8 cellular contexts compared by ENCODE assay signal in the genomic region with DNA sequence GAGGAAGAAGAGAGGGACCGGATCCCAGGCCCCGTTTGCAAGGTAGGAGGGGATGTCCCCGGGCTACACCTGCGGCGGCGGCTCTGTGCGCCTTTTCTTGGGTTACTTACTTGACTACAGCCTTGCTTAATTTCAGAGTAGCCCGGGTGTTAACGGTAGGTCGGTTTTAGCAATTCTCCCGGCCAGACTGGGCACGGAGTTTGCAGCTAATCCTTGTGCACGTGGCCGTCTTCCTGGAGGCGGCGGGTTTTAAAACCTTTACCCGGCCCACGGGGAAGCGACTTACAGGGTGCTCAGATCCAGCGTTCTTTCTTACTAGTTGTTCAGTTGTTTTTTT. TPM values are rescaled to one million over a fixed set of nuclear protein-coding genes. Genes with fewer than 3 reads are reported as not detected.
DNase-seq lines count a peak whose midpoint lies in the region; ATAC-seq and TF ChIP-seq lines count a peak whose summit lies in the region.

No MANE protein-coding gene starts in this region.

- H3K79me2 ChIP-seq in GM23248 (ENCODE audit: insufficient read depth) (peaks cover 94% of the 10 kb centered on the region), OCI-LY7 (ENCODE audit: insufficient read depth, low read depth, low read length) (peaks cover 95% of the 10 kb centered on the region)

- H3K9ac ChIP-seq in GM23248, result peak overlapping the region; percentile 90
- H3K9ac ChIP-seq in stomach smooth muscle (ENCODE audit: low read length in 2 of 2), result peak overlapping the region; percentile 96 to 98

- H3K4me2 ChIP-seq in GM23248 (ENCODE audit: unreplicated experiment), result peak overlapping the region; percentile 95
- H3K4me2 ChIP-seq in OCI-LY7 (ENCODE audit: low read length), result peak overlapping the region; percentile 92

- POLR2A ChIA-PET in OCI-LY7 (lab: Charles Lee), result interaction anchor here (0.9 to 5.0 kb wide), 11 partner anchors 8 to 393 kb away, joined by 3 to 102 read pairs (median 5); a partner anchor contains a TSS

- no peaks in the 10 kb centered on the region for H3K9me3 ChIP-seq in GM23248 (ENCODE audit: low read depth)
- no peaks in the 10 kb centered on the region for H3K9me3 ChIP-seq in OCI-LY7 (ENCODE audit: low read length)
- H3K9me3 ChIP-seq in right atrium auricular region, result no peaks in the 10 kb centered on the region
- no peaks in the 10 kb centered on the region for H3K9me3 ChIP-seq in stomach smooth muscle (ENCODE audit: control insufficient read depth in 2 of 2, low read length in 2 of 2)

- DNase-seq in GM23248, result peak; percentile 50
- peak; percentile 27 for DNase-seq in OCI-LY7 (ENCODE audit: low spot score)
- DNase-seq in right atrium auricular region (ENCODE audit: low spot score), result no peak
- DNase-seq in pons (ENCODE audit: low spot score), result no peak
- no peak for DNase-seq in cortex of kidney (lab: John Stamatoyannopoulos, UW)
- DNase-seq in NCI-H446 treated with DMSO at 0.1 percent for 48 hours (lab: John Stamatoyannopoulos, UW), result no peak

- in situ Hi-C loops in GM23248 (cut with MboI), result no loop called here

- BruUV-seq in OCI-LY7 (replicated peaks; lab: Mats Ljungman, UMichigan), result TSS peak; percentile 82

- H3F3A ChIP-seq in GM23248 (ENCODE audit: insufficient read depth), result peaks cover 29% of the 10 kb centered on the region

- H3K27ac ChIP-seq in GM23248 (peak overlapping the region; percentile 63), OCI-LY7 (ENCODE audit: low read depth, low read length, poor library complexity, severe bottlenecking) (peak overlapping the region; percentile 79), right atrium auricular region (peak overlapping the region; percentile 81 to 88), stomach smooth muscle (ENCODE audit: low read length) (peak overlapping the region; percentile 80)

- no peaks in the 10 kb centered on the region for H3K9me2 ChIP-seq in GM23248 (ENCODE audit: insufficient read depth)
- H3K9me2 ChIP-seq in OCI-LY7 (ENCODE audit: insufficient read depth, low read length), result no peaks in the 10 kb centered on the region

- peak overlapping the region; percentile 93 for H2AFZ ChIP-seq in GM23248
- 0 out of 2 replicates have a peak overlapping the region, but pooled peaks have one; percentile 20 for H2AFZ ChIP-seq in OCI-LY7 (ENCODE audit: low read length)

- CTCF ChIA-PET in OCI-LY7 (lab: Charles Lee; ENCODE audit: unreplicated experiment), result interaction anchor here (1.6 kb wide), 1 partner anchor 14 kb away, joined by 9 read pairs; a partner anchor contains a TSS

- WGBS in GM23248 (ENCODE audit: low coverage in 1 of 2, low lambda C conversion rate in 2 of 2, missing lambda C conversion rate in 2 of 2), 2 experiments, result 0 to 1% methylated on average over 20 of the region's 20 CpGs

- no peak for TF ChIP-seq CTCF in OCI-LY7 (conservative IDR thresholded peaks at IDR 0.05; ENCODE audit: low read length)
- no peak for TF ChIP-seq CTCF in right atrium auricular region (IDR thresholded peaks at IDR 0.05)

- H3K4me1 ChIP-seq in GM23248 (ENCODE audit: insufficient read depth) (peaks cover 39% of the 10 kb centered on the region), OCI-LY7 (ENCODE audit: insufficient read depth, low read length, poor library complexity, severe bottlenecking) (peaks cover 27% of the 10 kb centered on the region), right atrium auricular region (peaks cover 0 to 31% of the 10 kb centered on the region in 2 donors), stomach smooth muscle (ENCODE audit: control insufficient read depth, insufficient read depth, low read length) (peaks cover 20% of the 10 kb centered on the region)

- no peaks in the 10 kb centered on the region for H4K20me1 ChIP-seq in GM23248 (ENCODE audit: insufficient read depth)
- H4K20me1 ChIP-seq in OCI-LY7 (ENCODE audit: insufficient read depth, low read length), result peaks cover 20% of the 10 kb centered on the region; the same call in 1 of the 2 replicates

- no peaks in the 10 kb centered on the region for H3K27me3 ChIP-seq in GM23248 (replicated peaks; ENCODE audit: insufficient read depth)
- H3K27me3 ChIP-seq in right atrium auricular region, result no peaks in the 10 kb centered on the region
- H3K27me3 ChIP-seq in stomach smooth muscle (ENCODE audit: control insufficient read depth in 1 of 2, insufficient read depth in 2 of 2, low read length in 2 of 2), result no peaks in the 10 kb centered on the region

- ATAC-seq in GM18502 (IDR thresholded peaks at IDR 0.05; ENCODE audit: poor library complexity, unreplicated experiment), result peak; percentile 17

- H3K4me3 ChIP-seq in GM23248, result peak overlapping the region; percentile 93
- H3K4me3 ChIP-seq in OCI-LY7 (ENCODE audit: low read depth, low read length, poor library complexity, severe bottlenecking), result peak overlapping the region; percentile 86
- peak overlapping the region; percentile 90 to 95 for H3K4me3 ChIP-seq in right atrium auricular region
- peak overlapping the region; percentile 82 to 99 for H3K4me3 ChIP-seq in stomach smooth muscle (ENCODE audit: low read length in 2 of 2)

- peaks cover 28% of the 10 kb centered on the region for H3K36me3 ChIP-seq in GM23248 (ENCODE audit: low read depth)
- H3K36me3 ChIP-seq in OCI-LY7 (ENCODE audit: insufficient read depth, low read length), result peaks cover 74% of the 10 kb centered on the region
- peaks cover 33% of the 10 kb centered on the region for H3K36me3 ChIP-seq in right atrium auricular region
- peaks cover 8 to 12% of the 10 kb centered on the region in 2 donors for H3K36me3 ChIP-seq in stomach smooth muscle (ENCODE audit: control insufficient read depth in 2 of 2, insufficient read depth in 2 of 2, low read length in 2 of 2)

- intact Hi-C loops in OCI-LY7 (cut with micrococcal nuclease; ENCODE audit: unreplicated experiment), result loop anchor here (1.0 to 10.0 kb wide), 7 partner anchors 13 to 1959 kb away; a partner anchor contains a TSS

RNA-seq across cellular contexts. Expression of a gene that starts 0.3 kb away (rescaled TPM):
- 22.5 and 39.7 TPM in 2 replicates for total RNA-seq in GM23248 (2014; rRNA removed; shearing (Covaris generic))
- 45.8 and 49.6 TPM in 2 replicates for polyA plus RNA-seq in GM23248 (2016; fragmentation: Nextera tagmentation; extraction: Ambion mirVana)
- total RNA-seq in OCI-LY7 (2014; rRNA removed; shearing (Covaris generic)), result 59.7 and 75.6 TPM in 2 replicates
- total RNA-seq in OCI-LY7 (2022) (62.2 and 65.3 TPM in 2 replicates), right atrium auricular region (10 to 100 TPM in 1 of 2 donors, 1 to 10 TPM in 1; 8.4 to 11.7 TPM)

RNA-seq across cellular contexts. Expression of a gene that starts 0.5 kb away (rescaled TPM):
- total RNA-seq in GM23248 (2014; rRNA removed; shearing (Covaris generic)), result 26.3 and 42.9 TPM in 2 replicates
- 53.6 and 56.4 TPM in 2 replicates for polyA plus RNA-seq in GM23248 (2016; fragmentation: Nextera tagmentation; extraction: Ambion mirVana)
- total RNA-seq in OCI-LY7 (2014; rRNA removed; shearing (Covaris generic)), result 58.4 and 82.1 TPM in 2 replicates
- total RNA-seq in OCI-LY7 (2022) (49.2 and 49.4 TPM in 2 replicates), right atrium auricular region (10 to 100 TPM; 16.6 to 20.1 TPM)

RNA-seq across cellular contexts. Expression of a gene that starts 13.5 kb away (rescaled TPM):
- 26.2 and 30.4 TPM in 2 replicates for total RNA-seq in GM23248 (2014; rRNA removed; shearing (Covaris generic))
- 15.3 and 15.5 TPM in 2 replicates for polyA plus RNA-seq in GM23248 (2016; fragmentation: Nextera tagmentation; extraction: Ambion mirVana)
- total RNA-seq in OCI-LY7 (2014; rRNA removed; shearing (Covaris generic)), result 29.4 and 43.7 TPM in 2 replicates
- 67.2 and 67.6 TPM in 2 replicates for total RNA-seq in OCI-LY7 (2022)
- 10 to 100 TPM; 39.1 to 50.8 TPM for total RNA-seq in right atrium auricular region

Comparison
In these comparisons a context has a peak if more than half of its experiments do, and no peak if none do; other contexts are left out.
1. DNase-seq: peak in GM23248 (single experiment) and OCI-LY7 (single experiment); none in right atrium auricular region (single experiment), pons (single experiment), cortex of kidney (single experiment) and NCI-H446 treated with DMSO at 0.1 percent for 48 hours (single experiment).
2. Peak in every context shown above with its lines, with median percentiles within 50 percentile points of each other: H3K27ac ChIP-seq and H3K4me3 ChIP-seq.